In the genomic region with DNA sequence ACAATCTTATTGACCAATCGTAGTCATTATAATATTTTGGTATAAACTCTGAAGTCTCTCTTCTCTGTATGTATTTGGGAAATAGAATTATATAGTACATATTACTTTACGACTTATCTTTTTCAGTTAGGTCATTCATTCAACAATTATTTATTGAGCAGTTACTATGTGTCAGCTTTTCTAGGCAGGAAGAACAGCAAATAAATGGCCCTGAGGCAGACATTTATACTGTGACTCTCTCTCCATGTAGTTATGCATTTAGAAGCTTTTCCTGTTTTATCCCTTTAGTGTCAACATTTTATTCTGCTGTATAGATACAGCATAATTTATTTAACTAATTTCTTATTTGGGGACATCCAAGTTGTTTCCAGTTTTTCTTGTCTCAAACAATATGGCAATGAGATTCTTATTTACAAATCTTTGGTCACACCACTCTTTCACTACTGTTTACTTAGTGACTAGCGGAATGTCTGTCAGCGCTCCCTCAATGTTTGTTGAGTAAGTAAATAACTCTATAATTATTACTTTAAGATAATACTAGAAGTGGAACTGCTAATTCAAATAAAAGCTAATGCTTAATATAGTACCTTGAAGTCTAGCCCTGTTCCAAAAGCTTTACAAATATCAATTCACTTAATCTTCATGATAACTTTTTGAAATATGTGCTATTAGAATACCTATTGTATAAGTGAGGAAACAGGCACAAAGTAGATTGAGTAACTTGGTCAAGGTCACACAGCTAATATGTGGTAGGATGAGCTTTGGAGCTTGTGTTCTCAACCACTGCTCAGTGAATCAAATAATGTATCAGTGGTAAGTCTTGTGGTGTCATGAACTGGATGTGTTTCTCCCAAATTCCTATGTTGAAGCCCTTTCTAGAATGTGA, we compare ENCODE assay signal across 14 cellular contexts.
"Had no signal": no experiment of that assay in that cellular context is flagged by ENCODE, and none has a peak within 500 bp of the region (broad histone marks: within the 10 kb centered on the region; RNA-seq: fewer than 3 reads in every experiment).

No MANE protein-coding gene starts in this region.

- DNase-seq: activated gamma-delta T cell treated with Interleukin-2 at 50 U/mL for 16 hours; activated T-cell treated with anti-CD3 and anti-CD28 coated beads, Interleukin-2, amount 50 U/mL, for 1 hour; aorta; caudate nucleus; effector memory CD4-positive, alpha-beta T cell; foreskin melanocyte; hippocampal formation; stimulated activated CD4-positive, alpha-beta T cell treated with anti-CD3 and anti-CD28 coated beads, Interleukin-2, amount 100 ng/mL, for 48 hours; stimulated activated naive CD4-positive, alpha-beta T cell; testis; uterus had no signal

- H3K36me3 ChIP-seq: prostate gland, uterus had no signal

- H3K9me3 ChIP-seq: prostate gland, testis, uterus had no signal

- H3K27me3 ChIP-seq: testis, uterus had no signal

- H3K4me3 ChIP-seq: prostate gland, testis, uterus had no signal

- H3K4me1 ChIP-seq: prostate gland, testis, uterus had no signal

- H3K27ac ChIP-seq: prostate gland, testis, uterus had no signal

- ATAC-seq: esophagus mucosa; natural killer cell treated with Interleukin-12 subunit alpha and Interleukin-12 subunit beta and Interleukin-15 and Interleukin-18, amount 100 ng/mL, for 72 hours had no signal
